Comparison of ENCODE assay signal across 9 cellular contexts in the genomic region with DNA sequence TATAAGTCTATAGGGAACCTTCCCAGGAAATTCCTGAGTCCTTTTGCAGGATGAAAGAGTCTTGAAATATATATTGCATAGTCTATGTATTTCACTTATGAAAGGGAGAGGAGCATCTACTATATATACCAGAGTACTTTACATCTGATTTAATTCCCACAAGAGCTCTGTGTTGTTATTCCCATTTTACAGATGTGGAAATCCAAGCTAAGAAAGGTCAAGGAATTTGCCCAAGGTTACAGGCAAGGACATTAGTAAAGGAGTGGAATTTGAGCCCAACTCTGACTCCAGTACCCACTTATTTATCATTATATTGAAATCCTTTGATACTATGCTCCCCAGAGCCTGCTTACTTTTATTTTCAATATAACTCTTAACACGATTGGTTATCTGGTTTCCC. TPM values are rescaled to one million over a fixed set of nuclear protein-coding genes. Genes with fewer than 3 reads are reported as not detected.
DNase-seq lines count a peak whose midpoint lies in the region; ATAC-seq and TF ChIP-seq lines count a peak whose summit lies in the region.
"Had no signal": no experiment of that assay in that cellular context is flagged by ENCODE, and none has a peak within 500 bp of the region (broad histone marks: within the 10 kb centered on the region; RNA-seq: fewer than 3 reads in every experiment).

No MANE protein-coding gene starts in this region.

- no peaks in the 10 kb centered on the region for H3K9me3 Mint-ChIP-seq in MCF 10A (ENCODE audit: unreplicated experiment)

- H3K27ac ChIP-seq in cardiac muscle cell: no peak overlapping the region
- no peak overlapping the region for H3K27ac ChIP-seq in mucosa of rectum (ENCODE audit: low read depth in 2 of 2, low read length in 2 of 2)
- no peak overlapping the region for H3K27ac ChIP-seq in upper lobe of left lung
- H3K27ac ChIP-seq in A673 (ENCODE audit: low read depth, low read length, poor library complexity, severe bottlenecking): no peak overlapping the region
- H3K27ac ChIP-seq: pancreas had no signal

- H3K36me3 ChIP-seq in cardiac muscle cell (no peaks in the 10 kb centered on the region), mucosa of rectum (ENCODE audit: control insufficient read depth in 2 of 2, insufficient read depth in 2 of 2, low read length in 2 of 2) (no peaks in the 10 kb centered on the region), upper lobe of left lung (no peaks in the 10 kb centered on the region), A673 (ENCODE audit: insufficient read depth, low read length, poor library complexity, severe bottlenecking) (no peaks in the 10 kb centered on the region)
- H3K36me3 ChIP-seq: pancreas had no signal

- no peak for TF ChIP-seq EP300 in upper lobe of left lung (IDR thresholded peaks at IDR 0.05)

- 26 to 37% methylated on average over 1 of the region's 1 CpG for WGBS in upper lobe of left lung, 2 donors

- H3K36me3 Mint-ChIP-seq in MCF 10A (ENCODE audit: insufficient read depth, unreplicated experiment): no peaks in the 10 kb centered on the region

- no peaks in the 10 kb centered on the region for H3K27me3 Mint-ChIP-seq in MCF 10A (ENCODE audit: insufficient read depth, unreplicated experiment)

- no peak for TF ChIP-seq POLR2A in upper lobe of left lung (IDR thresholded peaks at IDR 0.05)

- CTCF ChIA-PET in MCF 10A (lab: Yijun Ruan, JAX) (interaction anchor here (0.7 to 1.8 kb wide), 3 partner anchors 16 to 177 kb away, joined by 3 to 13 read pairs (median 3); no protein-coding TSS in a partner anchor), A673 (lab: Charles Lee) (no interaction called here)

- peak overlapping the region in 1 of 2 donors; percentile 94 for H3K9ac ChIP-seq in mucosa of rectum (ENCODE audit: low read depth in 1 of 2, low read length in 2 of 2)

- peaks cover 33% of the 10 kb centered on the region for H3K4me1 Mint-ChIP-seq in MCF 10A (ENCODE audit: insufficient read depth, unreplicated experiment)

- DNase-seq in cardiac muscle cell (ENCODE audit: low read depth in 1 of 2, low spot score in 1 of 2): no peak
- DNase-seq in left ventricle myocardium superior: no peak
- no peak for DNase-seq in MCF 10A (ENCODE audit: unreplicated experiment)
- no peak for DNase-seq in upper lobe of left lung
- no peak for DNase-seq in A673 (ENCODE audit: low spot score)
- no peak for DNase-seq in LoVo (ENCODE audit: low spot score)
- DNase-seq: pancreas had no signal

- ATAC-seq in left ventricle myocardium superior (no peak), upper lobe of left lung (ENCODE audit: low FRiP score in 2 of 2) (no peak)
- no peak for ATAC-seq in activated CD4-positive, CD25-positive, alpha-beta regulatory T cell treated with anti-CD3 and anti-CD28 coated beads, Interleukin-2, amount 50 U/mL, for 24 hours
- ATAC-seq: pancreas had no signal

- H3K9me3 ChIP-seq in cardiac muscle cell (ENCODE audit: low read depth): no peaks in the 10 kb centered on the region
- no peaks in the 10 kb centered on the region for H3K9me3 ChIP-seq in mucosa of rectum (ENCODE audit: control insufficient read depth in 2 of 2, low read length in 2 of 2)
- no peaks in the 10 kb centered on the region for H3K9me3 ChIP-seq in upper lobe of left lung
- no peaks in the 10 kb centered on the region for H3K9me3 ChIP-seq in A673 (ENCODE audit: low read depth, low read length, poor library complexity, severe bottlenecking)
- H3K9me3 ChIP-seq: pancreas had no signal

- intact Hi-C loops in left ventricle myocardium superior (cut with micrococcal nuclease): no loop called here
- intact Hi-C loops in MCF 10A (cut with micrococcal nuclease): no loop called here
- intact Hi-C loops in A673 (cut with micrococcal nuclease; ENCODE audit: unreplicated experiment): loop anchor here (5.0 kb wide), 1 partner anchor 290 kb away; a partner anchor contains a TSS

- POLR2A ChIA-PET in MCF 10A (lab: Yijun Ruan, JAX): interaction anchor here (0.9 to 2.7 kb wide), 6 partner anchors 13 to 533 kb away, joined by 3 to 18 read pairs (median 6); a partner anchor contains a TSS
- POLR2A ChIA-PET in A673 (lab: Charles Lee; ENCODE audit: low non-redundant PET): no interaction called here

- peak overlapping the region; percentile 92 for H3K4me3 Mint-ChIP-seq in MCF 10A (ENCODE audit: unreplicated experiment)

- H3K4me1 ChIP-seq in cardiac muscle cell (ENCODE audit: low read depth) (peaks cover 12% of the 10 kb centered on the region), mucosa of rectum (ENCODE audit: control insufficient read depth in 2 of 2, insufficient read depth in 2 of 2, low read length in 2 of 2) (peaks cover 21% of the 10 kb centered on the region in 2 donors), upper lobe of left lung (peaks cover 19 to 35% (median 27%) of the 10 kb centered on the region in 4 donors), A673 (ENCODE audit: insufficient read depth, low read length, poor library complexity, severe bottlenecking) (peaks cover 15% of the 10 kb centered on the region)

- no peak overlapping the region for H3K27ac Mint-ChIP-seq in MCF 10A (ENCODE audit: low read depth, unreplicated experiment)

- H3K4me3 ChIP-seq in cardiac muscle cell (peak overlapping the region; percentile 67), mucosa of rectum (ENCODE audit: low read length in 2 of 2) (peak overlapping the region; percentile 85 to 89), upper lobe of left lung (peak overlapping the region in 3 of 4 donors; percentile 58 to 65 (median 61)), A673 (ENCODE audit: low read depth, low read length, poor library complexity, severe bottlenecking) (no peak overlapping the region)

- TF ChIP-seq CTCF in cardiac muscle cell (IDR thresholded peaks at IDR 0.05; ENCODE audit: low read depth, low read length): no peak
- no peak for TF ChIP-seq CTCF in MCF 10A (IDR thresholded peaks at IDR 0.05; ENCODE audit: unreplicated experiment)
- no peak for TF ChIP-seq CTCF in upper lobe of left lung (IDR thresholded peaks at IDR 0.05)
- no peak for TF ChIP-seq CTCF in A673 (conservative IDR thresholded peaks at IDR 0.05; ENCODE audit: low read depth, low read length)

- BruUV-seq in MCF 10A (replicated peaks; lab: Mats Ljungman, UMichigan): no TSS peak
- no TSS peak for BruUV-seq in A673 (replicated peaks; lab: Mats Ljungman, UMichigan)

- H3K27me3 ChIP-seq in cardiac muscle cell: no peaks in the 10 kb centered on the region
- H3K27me3 ChIP-seq in mucosa of rectum (ENCODE audit: control insufficient read depth in 2 of 2, insufficient read depth in 2 of 2, low read length in 2 of 2): no peaks in the 10 kb centered on the region
- no peaks in the 10 kb centered on the region for H3K27me3 ChIP-seq in upper lobe of left lung
- H3K27me3 ChIP-seq in A673 (replicated peaks; ENCODE audit: insufficient read depth, low read depth, low read length, poor library complexity): no peaks in the 10 kb centered on the region
- H3K27me3 ChIP-seq: pancreas had no signal

RNA-seq across cellular contexts. Expression of a gene that starts 2.6 kb away (rescaled TPM):
- total RNA-seq in cardiac muscle cell (16.4 and 22.0 TPM in 2 replicates), left ventricle myocardium superior (70.0 TPM), MCF 10A (2022) (16.7 and 23.0 TPM in 2 replicates), upper lobe of left lung (10 to 100 TPM; 26.4 to 71.2 (median 31.3) TPM), A673 (2021) (3.4 and 4.1 TPM in 2 replicates)
- 17.9 and 21.5 TPM in 2 replicates for polyA plus RNA-seq in cardiac muscle cell

RNA-seq across cellular contexts. Expression of a gene that starts 3.2 kb away (rescaled TPM):
- total RNA-seq in cardiac muscle cell: 11.2 and 14.5 TPM in 2 replicates
- 15.8 and 23.9 TPM in 2 replicates for polyA plus RNA-seq in cardiac muscle cell
- total RNA-seq in left ventricle myocardium superior: 7.3 TPM
- total RNA-seq in MCF 10A (2022): 16.7 and 18.9 TPM in 2 replicates
- total RNA-seq in upper lobe of left lung: 10 to 100 TPM in 4 of 6 donors, 1 to 10 TPM in 2; 6.8 to 34.6 (median 12.8) TPM
- total RNA-seq in A673 (2021): 25.7 and 33.6 TPM in 2 replicates
